In the genomic region with DNA sequence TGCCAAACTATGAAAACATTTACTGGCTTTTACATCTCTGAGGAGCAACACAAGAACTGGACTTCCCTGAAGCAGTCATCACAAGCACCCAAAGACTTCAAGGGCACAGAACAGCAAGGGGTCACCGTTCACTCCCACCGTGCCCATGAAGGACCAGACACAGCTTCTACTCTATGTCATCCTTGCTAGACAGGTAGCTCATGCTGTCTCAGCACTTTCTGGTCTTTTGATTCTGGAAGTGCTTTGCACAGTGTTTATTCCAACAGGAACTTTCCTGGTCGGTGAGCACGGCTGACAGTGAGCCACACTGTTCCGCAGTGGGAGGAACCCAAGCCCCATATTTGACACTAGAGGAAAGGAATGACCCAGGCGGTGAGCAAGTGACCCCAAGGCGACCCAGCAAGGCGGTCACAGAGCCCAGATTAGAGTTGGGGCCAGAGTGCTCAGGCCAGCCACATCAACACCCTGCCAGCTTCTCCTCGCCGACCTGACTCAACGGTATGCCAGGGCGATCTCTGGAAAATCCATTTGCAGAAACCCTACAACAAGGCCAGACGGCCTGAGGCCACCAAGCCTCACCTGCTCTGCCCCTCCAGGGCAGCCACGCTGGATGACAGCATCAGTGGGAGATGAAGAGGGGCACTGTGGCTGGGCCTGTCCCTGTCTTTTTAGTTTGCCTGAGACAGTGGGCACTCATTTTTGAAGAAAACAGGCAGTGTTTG, we compare ENCODE assay signal across 19 cellular contexts.
A peak's percentile ranks its signal among the peaks of the same experiment; 100 is the strongest.
DNase-seq lines count a peak whose midpoint lies in the region; ATAC-seq and TF ChIP-seq lines count a peak whose summit lies in the region.
"Had no signal": no experiment of that assay in that cellular context is flagged by ENCODE, and none has a peak within 500 bp of the region (broad histone marks: within the 10 kb centered on the region; RNA-seq: fewer than 3 reads in every experiment).

No MANE protein-coding gene starts in this region.

- no peaks in the 10 kb centered on the region for H3K4me1 Mint-ChIP-seq in activated CD4-positive, alpha-beta memory T cell treated with anti-CD3 and anti-CD28 coated beads, Interleukin-2, amount 10 ng/mL, durations not matched to agents 7 days and 5 days
- H3K4me1 Mint-ChIP-seq in activated CD4-positive, alpha-beta memory T cell treated with anti-CD3 and anti-CD28 coated beads for 36 hours (ENCODE audit: low read depth) = no peaks in the 10 kb centered on the region
- H3K4me1 Mint-ChIP-seq in osteocyte (ENCODE audit: unreplicated experiment) = no peaks in the 10 kb centered on the region
- H3K4me1 Mint-ChIP-seq: B cell, IgD-negative memory B cell had no signal

- H3K27me3 ChIP-seq in IMR-90 (ENCODE audit: control insufficient read depth, insufficient read depth, low read length) = no peaks in the 10 kb centered on the region
- H3K27me3 ChIP-seq in esophagus muscularis mucosa = peaks cover 0 to 26% (median 0%) of the 10 kb centered on the region in 4 donors

- no peak overlapping the region for H2AK9ac ChIP-seq in IMR-90 (replicated peaks; ENCODE audit: low read depth, low read length, poor library complexity)

- H3K27ac Mint-ChIP-seq in activated CD4-positive, alpha-beta memory T cell treated with anti-CD3 and anti-CD28 coated beads, Interleukin-2, amount 10 ng/mL, durations not matched to agents 7 days and 5 days = no peak overlapping the region
- H3K27ac Mint-ChIP-seq in activated CD4-positive, alpha-beta memory T cell treated with anti-CD3 and anti-CD28 coated beads for 36 hours = no peak overlapping the region
- no peak overlapping the region for H3K27ac Mint-ChIP-seq in osteocyte (ENCODE audit: unreplicated experiment)
- H3K27ac Mint-ChIP-seq: B cell; CD8-positive, alpha-beta T cell; IgD-negative memory B cell had no signal

- H3K4me3 ChIP-seq in IMR-90 (ENCODE audit: insufficient read depth, low read depth, low read length) (no peak overlapping the region), esophagus muscularis mucosa (no peak overlapping the region)
- H3K4me3 ChIP-seq: BLaER1 treated with 17β-estradiol and CSF1 and Interleukin-3, amounts not matched to agents 10 nM and 100 nM; GM12878; HAP-1 had no signal

- H3K36me3 Mint-ChIP-seq in activated CD4-positive, alpha-beta memory T cell treated with anti-CD3 and anti-CD28 coated beads, Interleukin-2, amount 10 ng/mL, durations not matched to agents 7 days and 5 days (ENCODE audit: low read depth) = no peaks in the 10 kb centered on the region
- H3K36me3 Mint-ChIP-seq in activated CD4-positive, alpha-beta memory T cell treated with anti-CD3 and anti-CD28 coated beads for 36 hours = no peaks in the 10 kb centered on the region
- no peaks in the 10 kb centered on the region for H3K36me3 Mint-ChIP-seq in osteocyte (ENCODE audit: unreplicated experiment)
- H3K36me3 Mint-ChIP-seq: CD8-positive, alpha-beta T cell; IgD-negative memory B cell had no signal

- H3K4me1 ChIP-seq in IMR-90 (ENCODE audit: control insufficient read depth, insufficient read depth, low read length) = no peaks in the 10 kb centered on the region
- no peaks in the 10 kb centered on the region for H3K4me1 ChIP-seq in esophagus muscularis mucosa
- H3K4me1 ChIP-seq: HAP-1 had no signal

- H3K4ac ChIP-seq in IMR-90 (ENCODE audit: low read depth, low read length) = no peak overlapping the region

- H4K8ac ChIP-seq in IMR-90 (ENCODE audit: low read depth in 2 of 2, low read length in 2 of 2) = no peak overlapping the region

- H3K36me3 ChIP-seq in IMR-90 (ENCODE audit: control insufficient read depth, insufficient read depth, low read length) = no peaks in the 10 kb centered on the region
- H3K36me3 ChIP-seq in esophagus muscularis mucosa = no peaks in the 10 kb centered on the region
- H3K36me3 ChIP-seq: BLaER1 treated with 17β-estradiol and CSF1 and Interleukin-3, amounts not matched to agents 10 nM and 100 nM; HAP-1 had no signal

- no peak for TF ChIP-seq EP300 in esophagus muscularis mucosa (IDR thresholded peaks at IDR 0.05)

- H3K9me3 ChIP-seq in IMR-90 (ENCODE audit: control insufficient read depth, insufficient read depth, low read length) (peaks cover 39% of the 10 kb centered on the region), esophagus muscularis mucosa (peaks cover 0 to 4% (median 0%) of the 10 kb centered on the region in 4 donors)

- no peak overlapping the region for H3K27ac ChIP-seq in IMR-90 (ENCODE audit: insufficient read depth, low read length)
- H3K27ac ChIP-seq in esophagus muscularis mucosa (replicated peaks in 1 of 4) = no peak overlapping the region
- H3K27ac ChIP-seq: HL-60 had no signal

- peaks cover 4% of the 10 kb centered on the region for H3K9me3 Mint-ChIP-seq in activated CD4-positive, alpha-beta memory T cell treated with anti-CD3 and anti-CD28 coated beads, Interleukin-2, amount 10 ng/mL, durations not matched to agents 7 days and 5 days
- H3K9me3 Mint-ChIP-seq in activated CD4-positive, alpha-beta memory T cell treated with anti-CD3 and anti-CD28 coated beads for 36 hours = peaks cover 5% of the 10 kb centered on the region
- H3K9me3 Mint-ChIP-seq in osteocyte (ENCODE audit: unreplicated experiment) = peaks cover 42% of the 10 kb centered on the region

- H3K9ac ChIP-seq in IMR-90 (ENCODE audit: low read depth, low read length) = no peak overlapping the region
- H3K9ac ChIP-seq: BLaER1 treated with 17β-estradiol and CSF1 and Interleukin-3, amounts not matched to agents 10 nM and 100 nM had no signal

- H3K27me3 Mint-ChIP-seq in activated CD4-positive, alpha-beta memory T cell treated with anti-CD3 and anti-CD28 coated beads, Interleukin-2, amount 10 ng/mL, durations not matched to agents 7 days and 5 days = no peaks in the 10 kb centered on the region
- no peaks in the 10 kb centered on the region for H3K27me3 Mint-ChIP-seq in activated CD4-positive, alpha-beta memory T cell treated with anti-CD3 and anti-CD28 coated beads for 36 hours
- H3K27me3 Mint-ChIP-seq in osteocyte (ENCODE audit: unreplicated experiment) = no peaks in the 10 kb centered on the region
- H3K27me3 Mint-ChIP-seq: B cell, IgD-negative memory B cell had no signal

- TF ChIP-seq POLR2A in IMR-90 (IDR thresholded peaks at IDR 0.05; ENCODE audit: low read depth, low read length) (no peak), esophagus muscularis mucosa (IDR thresholded peaks at IDR 0.05; ENCODE audit: low read depth) (no peak)

- no peak overlapping the region for H4K91ac ChIP-seq in IMR-90 (ENCODE audit: insufficient read depth, low read depth, low read length)

- in situ Hi-C loops in IMR-90 (cut with MboI; ENCODE audit: low sequenced_read_pairs) = no loop called here

- H3K14ac ChIP-seq in IMR-90 (replicated peaks; ENCODE audit: low read depth, low read length) = no peak overlapping the region

- dilution Hi-C loops in IMR-90 (cut with HindIII; ENCODE audit: low sequenced_read_pairs, unreplicated experiment) = no loop called here

- no peak overlapping the region for H2AFZ ChIP-seq in IMR-90 (replicated peaks; ENCODE audit: low read length, poor library complexity)

- peak; percentile 8 for DNase-seq in activated CD4-positive, alpha-beta memory T cell treated with anti-CD3 and anti-CD28 coated beads, Interleukin-2, amount 10 ng/mL, durations not matched to agents 7 days and 5 days
- no peak for DNase-seq in activated CD4-positive, alpha-beta memory T cell treated with anti-CD3 and anti-CD28 coated beads for 36 hours
- DNase-seq in IMR-90 (no peak), esophagus muscularis mucosa (ENCODE audit: extremely low spot score) (peak; percentile 82), osteocyte (ENCODE audit: extremely low spot score, unreplicated experiment) (peak; percentile 74), DMS53 treated with DMSO at 0.1 percent for 48 hours (lab: John Stamatoyannopoulos, UW; ENCODE audit: unreplicated experiment) (no peak)
- DNase-seq in stimulated activated naive CD8-positive, alpha-beta T cell treated with anti-CD3 and anti-CD28 coated beads, Interleukin-15, Interleukin-2, amounts not matched to agents 100 U/mL and 50 U/mL, for 24 hours = no peak
- DNase-seq: 8988T; Calu3; CD8-positive, alpha-beta T cell; DND-41; EL had no signal

- H3K79me1 ChIP-seq in IMR-90 (ENCODE audit: low read depth in 1 of 2, low read length in 2 of 2) = no peaks in the 10 kb centered on the region

- H4K5ac ChIP-seq in IMR-90 (ENCODE audit: low read depth, low read length) = no peak overlapping the region

- CTCF ChIA-PET in activated CD4-positive, alpha-beta memory T cell treated with anti-CD3 and anti-CD28 coated beads, Interleukin-2, amount 10 ng/mL, durations not matched to agents 7 days and 5 days (lab: Charles Lee) = no interaction called here
- CTCF ChIA-PET in activated CD4-positive, alpha-beta memory T cell treated with anti-CD3 and anti-CD28 coated beads for 36 hours (lab: Charles Lee) = no interaction called here
- CTCF ChIA-PET in IMR-90 (lab: Yijun Ruan, JAX) = no interaction called here

- no peaks in the 10 kb centered on the region for H4K20me1 ChIP-seq in IMR-90 (ENCODE audit: insufficient read depth, low read length)

- WGBS in IMR-90 (ENCODE audit: extremely low coverage in 2 of 2, insufficient read length in 1 of 2), 2 experiments = 29% methylated on average over 2 of the region's 14 CpGs; no CpG with 5 or more reads in 1 of the 2 experiments
- 77% methylated on average over 13 of the region's 14 CpGs for WGBS in esophagus muscularis mucosa

- BruUV-seq in IMR-90 (replicated peaks; lab: Mats Ljungman, UMichigan) = no TSS peak

- H2BK5ac ChIP-seq in IMR-90 (ENCODE audit: low read depth, low read length, poor library complexity, severe bottlenecking) = no peak overlapping the region

- no peak overlapping the region for H2BK120ac ChIP-seq in IMR-90 (ENCODE audit: low read depth, low read length)

- no peak for TF ChIP-seq RAD21 in IMR-90 (IDR thresholded peaks at IDR 0.05; ENCODE audit: low read length)

- intact Hi-C loops in activated CD4-positive, alpha-beta memory T cell treated with anti-CD3 and anti-CD28 coated beads for 36 hours (cut with micrococcal nuclease) = no loop called here
- intact Hi-C loops in IMR-90 (cut with micrococcal nuclease) (no loop called here), esophagus muscularis mucosa (cut with DNase I) (no loop called here)

- H3K23ac ChIP-seq in IMR-90 (ENCODE audit: low read depth, low read length) = no peak overlapping the region

- no peak overlapping the region for H2BK20ac ChIP-seq in IMR-90 (ENCODE audit: low read depth, low read length)

- no peaks in the 10 kb centered on the region for H3K9me1 ChIP-seq in IMR-90 (ENCODE audit: insufficient read depth, low read length)

- no peak overlapping the region for H2AK5ac ChIP-seq in IMR-90 (ENCODE audit: low read depth, low read length)

- no peak overlapping the region for H2BK15ac ChIP-seq in IMR-90 (ENCODE audit: low read depth, low read length)

- TF ChIP-seq CTCF in IMR-90 (conservative IDR thresholded peaks at IDR 0.05; ENCODE audit: low read depth, low read length) = no peak
- no peak for TF ChIP-seq CTCF in esophagus muscularis mucosa (IDR thresholded peaks at IDR 0.05)
- no peak for TF ChIP-seq CTCF in osteocyte (IDR thresholded peaks at IDR 0.05)

- no peak overlapping the region for H3K4me3 Mint-ChIP-seq in activated CD4-positive, alpha-beta memory T cell treated with anti-CD3 and anti-CD28 coated beads, Interleukin-2, amount 10 ng/mL, durations not matched to agents 7 days and 5 days
- H3K4me3 Mint-ChIP-seq in activated CD4-positive, alpha-beta memory T cell treated with anti-CD3 and anti-CD28 coated beads for 36 hours = no peak overlapping the region
- H3K4me3 Mint-ChIP-seq in osteocyte (ENCODE audit: unreplicated experiment) = no peak overlapping the region
- H3K4me3 Mint-ChIP-seq: B cell; CD8-positive, alpha-beta T cell; IgD-negative memory B cell had no signal

- ATAC-seq in IMR-90 (ENCODE audit: low read depth) = no peak
- ATAC-seq in GM21447 (IDR thresholded peaks at IDR 0.05; ENCODE audit: unreplicated experiment) = no peak
- no peak for ATAC-seq in stimulated activated naive CD8-positive, alpha-beta T cell treated with anti-CD3 and anti-CD28 coated beads, Interleukin-15, Interleukin-2, amounts not matched to agents 100 U/mL and 50 U/mL, for 24 hours
- ATAC-seq: CD8-positive, alpha-beta T cell; GM12878 had no signal

- no peak overlapping the region for H3K4me2 ChIP-seq in IMR-90 (ENCODE audit: low read depth, low read length)

- POLR2A ChIA-PET in activated CD4-positive, alpha-beta memory T cell treated with anti-CD3 and anti-CD28 coated beads, Interleukin-2, amount 10 ng/mL, durations not matched to agents 7 days and 5 days (lab: Charles Lee) = no interaction called here
- POLR2A ChIA-PET in activated CD4-positive, alpha-beta memory T cell treated with anti-CD3 and anti-CD28 coated beads for 36 hours (lab: Charles Lee) = no interaction called here
- POLR2A ChIA-PET in IMR-90 (lab: Charles Lee; ENCODE audit: unreplicated experiment) = no interaction called here

- no peak overlapping the region for H3K18ac ChIP-seq in IMR-90 (ENCODE audit: low read depth, low read length)

- no peak overlapping the region for H3K56ac ChIP-seq in IMR-90 (ENCODE audit: extremely low read depth, insufficient read depth, low read length)

Comparison
In these comparisons a context has a peak if more than half of its experiments do, and no peak if none do; other contexts are left out.
1. DNase-seq: peak in activated CD4-positive, alpha-beta memory T cell treated with anti-CD3 and anti-CD28 coated beads, Interleukin-2, amount 10 ng/mL, durations not matched to agents 7 days and 5 days (single experiment), esophagus muscularis mucosa (single experiment) and osteocyte (single experiment); none in activated CD4-positive, alpha-beta memory T cell treated with anti-CD3 and anti-CD28 coated beads for 36 hours (single experiment), IMR-90 (single experiment), DMS53 treated with DMSO at 0.1 percent for 48 hours (single experiment) and stimulated activated naive CD8-positive, alpha-beta T cell treated with anti-CD3 and anti-CD28 coated beads, Interleukin-15, Interleukin-2, amounts not matched to agents 100 U/mL and 50 U/mL, for 24 hours (single experiment).